Comparison of ENCODE assay signal across 34 cellular contexts in genomic region chr2:204575463-204575862, GRCh38. TPM values are rescaled to one million over a fixed set of nuclear protein-coding genes. Genes with fewer than 3 reads are reported as not detected.
"Had no signal": no experiment of that assay in that cellular context is flagged by ENCODE, and none has a peak within 500 bp of the region (broad histone marks: within the 10 kb centered on the region; RNA-seq: fewer than 3 reads in every experiment).

No MANE protein-coding gene starts in this region.

- H3K27ac Mint-ChIP-seq: activated B cell treated with CpG ODN at 0.5 μM for 24 hours; activated CD8-positive, alpha-beta T cell treated with anti-CD3 and anti-CD28 coated beads for 36 hours; activated naive CD4-positive, alpha-beta T cell treated with anti-CD3 and anti-CD28 coated beads for 36 hours; activated naive CD4-positive, alpha-beta T cell treated with anti-CD3 and anti-CD28 coated beads, Interleukin-2, amount 50 U/mL, for 24 hours; activated naive CD8-positive, alpha-beta T cell treated with anti-CD3 and anti-CD28 coated beads, Interleukin-2, amount 50 U/mL, for 24 hours; activated T-helper 2 cell treated with anti-CD3 and anti-CD28 coated beads, Interferon-gamma antibody, Interleukin-2, Interleukin-4, amounts not matched to agents 10 μg/mL and 5 μg/mL and 100 μg/mL, durations not matched to agents 14 hours and 24 hours and 36 hours; endodermal cell; T-cell; T-helper 1 cell treated with Interleukin-12 subunit alpha and Interleukin-12 subunit beta and Interleukin-4 antibody, amounts not matched to agents 30 μg/mL and 1 μg/mL, for 36 hours had no signal

- H3K4me1 ChIP-seq: ascending aorta, breast epithelium, colonic mucosa had no signal

- H3K27ac ChIP-seq: adrenal gland, ascending aorta, breast epithelium, cardiac muscle cell, colonic mucosa, esophagus muscularis mucosa, gastroesophageal sphincter, heart right ventricle, WERI-Rb-1 had no signal

- H3K9me3 ChIP-seq: adrenal gland, ascending aorta, breast epithelium, colonic mucosa, esophagus muscularis mucosa, gastroesophageal sphincter, heart right ventricle had no signal

- H3K9me3 Mint-ChIP-seq: activated B cell treated with CpG ODN at 0.5 μM for 24 hours; activated CD8-positive, alpha-beta T cell treated with anti-CD3 and anti-CD28 coated beads for 36 hours; activated naive CD4-positive, alpha-beta T cell treated with anti-CD3 and anti-CD28 coated beads for 36 hours; activated naive CD4-positive, alpha-beta T cell treated with anti-CD3 and anti-CD28 coated beads, Interleukin-2, amount 50 U/mL, for 24 hours; activated naive CD8-positive, alpha-beta T cell treated with anti-CD3 and anti-CD28 coated beads for 36 hours; activated T-cell treated with anti-CD3 and anti-CD28 coated beads, Interleukin-2, amount 50 U/mL, for 4 hours; activated T-helper 2 cell treated with anti-CD3 and anti-CD28 coated beads, Interferon-gamma antibody, Interleukin-2, Interleukin-4, amounts not matched to agents 10 μg/mL and 5 μg/mL and 100 μg/mL, durations not matched to agents 14 hours and 24 hours and 36 hours; endodermal cell; T-cell; T-helper 1 cell treated with Interleukin-12 subunit alpha and Interleukin-12 subunit beta and Interleukin-4 antibody, amounts not matched to agents 30 μg/mL and 1 μg/mL, for 36 hours had no signal

- H3K4me1 Mint-ChIP-seq: activated B cell treated with CpG ODN at 0.5 μM for 24 hours; activated naive CD4-positive, alpha-beta T cell treated with anti-CD3 and anti-CD28 coated beads, Interleukin-2, amount 50 U/mL, for 24 hours; T-cell had no signal

- DNase-seq: activated B cell treated with CpG ODN at 0.5 μM for 24 hours; activated CD4-positive, alpha-beta T cell treated with anti-CD3 and anti-CD28 coated beads for 48 hours; activated CD4-positive, alpha-beta T cell treated with anti-CD3 and anti-CD28 coated beads, Interleukin-2, amount 50 U/mL, for 1 hour; activated CD4-positive, alpha-beta T cell treated with anti-CD3 and anti-CD28 coated beads, Interleukin-2, amount 50 U/mL, for 48 hours; activated CD8-positive, alpha-beta memory T cell treated with anti-CD3 and anti-CD28 coated beads for 24 hours; activated CD8-positive, alpha-beta T cell treated with anti-CD3 and anti-CD28 coated beads for 36 hours; activated effector memory CD4-positive, alpha-beta T cell treated with anti-CD3 and anti-CD28 coated beads, Interleukin-2, amount 50 U/mL, for 16 hours; activated naive CD4-positive, alpha-beta T cell treated with anti-CD3 and anti-CD28 coated beads for 36 hours; activated naive CD8-positive, alpha-beta T cell treated with anti-CD3 and anti-CD28 coated beads for 36 hours; activated naive CD8-positive, alpha-beta T cell treated with anti-CD3 and anti-CD28 coated beads, Interleukin-2, amount 50 U/mL, for 24 hours; activated T-cell treated with anti-CD3 and anti-CD28 coated beads, Interleukin-2, amount 50 U/mL, for 4 hours; adrenal gland; amygdala; central memory CD4-positive, alpha-beta T cell; cerebellar nuclear complex; colonic mucosa; effector memory CD4-positive, alpha-beta T cell; endodermal cell; erythroblast; foreskin melanocyte; heart right ventricle; T-cell; T1000; WERI-Rb-1 had no signal

- H3K4me3 ChIP-seq: adrenal gland, ascending aorta, breast epithelium, cardiac muscle cell, colonic mucosa, esophagus muscularis mucosa, gastroesophageal sphincter, heart right ventricle had no signal

- H3K27me3 ChIP-seq: adrenal gland, ascending aorta, breast epithelium, cardiac muscle cell, colonic mucosa, esophagus muscularis mucosa, gastroesophageal sphincter, heart right ventricle had no signal

- H3K36me3 Mint-ChIP-seq: activated naive CD4-positive, alpha-beta T cell treated with anti-CD3 and anti-CD28 coated beads, Interleukin-2, amount 50 U/mL, for 24 hours; activated naive CD8-positive, alpha-beta T cell treated with anti-CD3 and anti-CD28 coated beads for 36 hours; brain; T-cell had no signal

- ATAC-seq: activated CD4-positive, CD25-positive, alpha-beta regulatory T cell treated with anti-CD3 and anti-CD28 coated beads, Interleukin-2, amount 50 U/mL, for 24 hours; activated CD8-positive, alpha-beta T cell treated with anti-CD3 and anti-CD28 coated beads for 36 hours; activated naive CD8-positive, alpha-beta T cell treated with anti-CD3 and anti-CD28 coated beads, Interleukin-2, amount 50 U/mL, for 24 hours; activated T-cell treated with anti-CD3 and anti-CD28 coated beads, Interleukin-2, amount 50 U/mL, for 4 hours; gastroesophageal sphincter; heart right ventricle; T-cell had no signal

- H3K36me3 ChIP-seq: adrenal gland, ascending aorta, breast epithelium, cardiac muscle cell, colonic mucosa, esophagus muscularis mucosa, gastroesophageal sphincter, heart right ventricle, WERI-Rb-1 had no signal

- H3K4me3 Mint-ChIP-seq: activated B cell treated with CpG ODN at 0.5 μM for 24 hours; activated CD8-positive, alpha-beta T cell treated with anti-CD3 and anti-CD28 coated beads for 36 hours; activated naive CD4-positive, alpha-beta T cell treated with anti-CD3 and anti-CD28 coated beads for 36 hours; activated naive CD4-positive, alpha-beta T cell treated with anti-CD3 and anti-CD28 coated beads, Interleukin-2, amount 50 U/mL, for 24 hours; activated naive CD8-positive, alpha-beta T cell treated with anti-CD3 and anti-CD28 coated beads for 36 hours; activated naive CD8-positive, alpha-beta T cell treated with anti-CD3 and anti-CD28 coated beads, Interleukin-2, amount 50 U/mL, for 24 hours; activated T-cell treated with anti-CD3 and anti-CD28 coated beads, Interleukin-2, amount 50 U/mL, for 4 hours; brain; endodermal cell; T-cell; T-helper 1 cell treated with Interleukin-12 subunit alpha and Interleukin-12 subunit beta and Interleukin-4 antibody, amounts not matched to agents 30 μg/mL and 1 μg/mL, for 36 hours had no signal

- H3K27me3 Mint-ChIP-seq: activated B cell treated with CpG ODN at 0.5 μM for 24 hours; activated naive CD8-positive, alpha-beta T cell treated with anti-CD3 and anti-CD28 coated beads, Interleukin-2, amount 50 U/mL, for 24 hours; brain had no signal

RNA-seq across cellular contexts. Expression of gene PARD3B, which starts 30.2 kb away (rescaled TPM):
- total RNA-seq: activated B cell treated with CpG ODN at 0.5 μM for 24 hours had no signal
